In genomic region chr12:69648476-69648875, GRCh38 we compare ENCODE assay signal across 17 cellular contexts. TPM values are rescaled to one million over a fixed set of nuclear protein-coding genes. Genes with fewer than 3 reads are reported as not detected.
DNase-seq lines count a peak whose midpoint lies in the region; ATAC-seq, FAIRE-seq and TF ChIP-seq lines count a peak whose summit lies in the region.
"Had no signal": no experiment of that assay in that cellular context is flagged by ENCODE, and none has a peak within 500 bp of the region (broad histone marks: within the 10 kb centered on the region; RNA-seq: fewer than 3 reads in every experiment).

No MANE protein-coding gene starts in this region.

- POLR2A ChIA-PET in K562 (lab: Yijun Ruan, JAX) = interaction anchor here (1.2 kb wide), 2 partner anchors 9 to 11 kb away, joined by 5 to 6 read pairs; no protein-coding TSS in a partner anchor

- FAIRE-seq in HTR-8/SVneo (lab: Jason Lieb, UNC) (peak; percentile 44), K562 (lab: Jason Lieb, UNC) (no peak)

- H3K9me1 ChIP-seq in K562 (ENCODE audit: control insufficient read depth, insufficient read depth, low read length) = no peaks in the 10 kb centered on the region

- CTCF ChIA-PET in K562 (lab: Yijun Ruan, JAX; ENCODE audit: low intra/inter-chr PET ratio) = interaction anchor here (1.0 kb wide), 1 partner anchor 9 kb away, joined by 3 read pairs; no protein-coding TSS in a partner anchor

- BruUV-seq in K562 (replicated peaks; lab: Mats Ljungman, UMichigan) = no TSS peak

- TF ChIP-seq RAD21 in K562 (CRISPR knock-in tag; conservative IDR thresholded peaks at IDR 0.05 in 1 of 2, IDR thresholded peaks at IDR 0.05 in 1 of 2) = no peak

- ATAC-seq in K562 = no peak
- ATAC-seq in GM18873 (IDR thresholded peaks at IDR 0.05; ENCODE audit: low FRiP score, unreplicated experiment) = no peak
- ATAC-seq in HG03520 (IDR thresholded peaks at IDR 0.05; ENCODE audit: unreplicated experiment) = no peak

- H3K79me2 ChIP-seq in K562 (ENCODE audit: control insufficient read depth, insufficient read depth, low read length) = no peaks in the 10 kb centered on the region

- intact Hi-C loops in K562 (cut with micrococcal nuclease) (no loop called here), transverse colon (cut with DNase I; ENCODE audit: low total_unique reads) (no loop called here)

- H3K4me2 ChIP-seq in K562 (ENCODE audit: insufficient read depth, low read length) = no peak overlapping the region
- H3K4me2 ChIP-seq: BLaER1 had no signal

- no peak for TF ChIP-seq EP300 in K562 (IDR thresholded peaks at IDR 0.05; ENCODE audit: low read length)
- no peak for TF ChIP-seq EP300 in transverse colon (IDR thresholded peaks at IDR 0.05; ENCODE audit: low read depth)

- H3K9me3 ChIP-seq in K562 (replicated peaks; ENCODE audit: control insufficient read depth, insufficient read depth, low read depth, low read length) = no peaks in the 10 kb centered on the region
- no peaks in the 10 kb centered on the region for H3K9me3 ChIP-seq in transverse colon
- H3K9me3 ChIP-seq: BLaER1 had no signal

- no peaks in the 10 kb centered on the region for H4K20me1 ChIP-seq in K562 (replicated peaks; ENCODE audit: control insufficient read depth, insufficient read depth, low read length)
- H4K20me1 ChIP-seq: BLaER1 had no signal

- TF ChIP-seq POLR2A in K562 (conservative IDR thresholded peaks at IDR 0.05) (no peak), transverse colon (IDR thresholded peaks at IDR 0.05) (no peak)

- no peak overlapping the region for H2AFZ ChIP-seq in K562 (ENCODE audit: low read depth, low read length)

- DNase-seq in AG09319 (ENCODE audit: extremely low read depth, low read depth) = peak; percentile 59
- DNase-seq in HTR-8/SVneo (ENCODE audit: insufficient read length, low spot score) = peak; percentile 51
- DNase-seq in K562 (ENCODE audit: extremely low read depth in 1 of 4, low spot score in 3 of 4) = no peak
- DNase-seq in islet precursor cell = peak; percentile 69
- no peak for DNase-seq in transverse colon
- no peak for DNase-seq in nucleus accumbens (lab: John Stamatoyannopoulos, UW)
- DNase-seq: activated CD4-positive, alpha-beta T cell treated with anti-CD3 and anti-CD28 coated beads, Interleukin-2, amount 50 U/mL, for 48 hours; activated effector memory CD4-positive, alpha-beta T cell treated with Interleukin-2 at 50 U/mL for 16 hours; caudate nucleus; GDM1; OCI-M1; stimulated activated CD4-positive, alpha-beta T cell treated with anti-CD3 and anti-CD28 coated beads, Interleukin-2, amount 100 ng/mL, for 24 hours had no signal

- in situ Hi-C loops in K562 (cut with MboI) (no loop called here), transverse colon (cut with MboI; ENCODE audit: low pct_ligation_motif_present in 1 of 4, low pct_unique_long_range_greater_than_20kb in 1 of 4, low sequenced_read_pairs in 3 of 4) (no loop called here)

- 16% methylated on average over 3 of the region's 3 CpGs for WGBS in K562 (ENCODE audit: insufficient coverage, low coverage, missing lambda C conversion rate)
- WGBS in transverse colon (ENCODE audit: low coverage in 1 of 2), 2 donors = 79 to 87% methylated on average over 3 of the region's 3 CpGs

- H3K4me1 ChIP-seq in K562 (replicated peaks in 1 of 2; ENCODE audit: control insufficient read depth in 2 of 2, insufficient read depth in 2 of 2, low read length in 2 of 2) (peaks cover 0 to 14% of the 10 kb centered on the region in 2 experiments; a peak in 2 of 5 replicates), transverse colon (no peaks in the 10 kb centered on the region)

- H3K27me3 ChIP-seq in K562 (ENCODE audit: control insufficient read depth in 2 of 2, insufficient read depth in 2 of 2, low read length in 2 of 2) (no peaks in the 10 kb centered on the region), transverse colon (no peaks in the 10 kb centered on the region)
- H3K27me3 ChIP-seq: BLaER1 had no signal

- H3K4me3 ChIP-seq in K562 (no peak overlapping the region), transverse colon (no peak overlapping the region)
- H3K4me3 ChIP-seq: BLaER1 had no signal

- TF ChIP-seq CTCF in AG09319 (IDR thresholded peaks at IDR 0.05; ENCODE audit: low read depth, low read length) (no peak), K562 (IDR thresholded peaks at IDR 0.05 in 2 of 3, conservative IDR thresholded peaks at IDR 0.05 in 1 of 3; ENCODE audit: insufficient read depth in 2 of 3, low read depth in 1 of 3, low read length in 3 of 3) (no peak), transverse colon (IDR thresholded peaks at IDR 0.05) (no peak)

- H3K36me3 ChIP-seq in K562 (ENCODE audit: control insufficient read depth, insufficient read depth, low read length) (no peaks in the 10 kb centered on the region), transverse colon (no peaks in the 10 kb centered on the region)
- H3K36me3 ChIP-seq: BLaER1 had no signal

- H3K9ac ChIP-seq in K562 (ENCODE audit: insufficient read depth in 1 of 2, low read depth in 2 of 2, low read length in 2 of 2) = no peak overlapping the region
- H3K9ac ChIP-seq: BLaER1 had no signal

- H3K27ac ChIP-seq in K562 (ENCODE audit: extremely low read depth, low read depth, low read length) = no peak overlapping the region
- H3K27ac ChIP-seq in transverse colon = no peak overlapping the region
- H3K27ac ChIP-seq: BLaER1 had no signal

TF ChIP-seq in K562, 482 proteins besides CTCF, POLR2A, EP300 and RAD21:
- no peak for TF ChIP-seq MAFF (IDR thresholded peaks at IDR 0.05; ENCODE audit: low read length)
- peak; percentile 44 for TF ChIP-seq ATF3 (IDR thresholded peaks at IDR 0.05)
- TF ChIP-seq ATF3 (CRISPR knock-in tag; conservative IDR thresholded peaks at IDR 0.05) = no peak

RNA-seq across cellular contexts. Expression of gene LRRC10, which starts 37.8 kb away (rescaled TPM):
- not detected in 2 replicates for total RNA-seq in K562 (2011; cell fraction: chromatin; rRNA removed; ENCODE audit: low replicate concordance)
- not detected in 2 replicates for total RNA-seq in K562 (2011; cell fraction: nucleolus; rRNA removed)
- not detected in 2 replicates for total RNA-seq in K562 (2011; cell fraction: nucleoplasm; rRNA removed)
- not detected in 2 replicates for total RNA-seq in K562 (2014; rRNA removed)
- total RNA-seq in K562 (2014; rRNA removed; fragmentation: Illumina TruSeq; extraction: Trizol) = not detected in 2 replicates
- total RNA-seq in K562 (2015; rRNA removed; fragmentation: Illumina TruSeq; extraction: Trizol) = not detected in 2 replicates
- total RNA-seq in K562 (2021) = not detected in 2 replicates
- polyA plus RNA-seq in K562 (2011; rRNA removed) = not detected in 2 replicates
- not detected in 2 replicates for polyA plus RNA-seq in K562 (2011; cell fraction: cytosol; rRNA removed)
- polyA plus RNA-seq in K562 (2011; cell fraction: nucleus; rRNA removed) = not detected in 2 replicates
- polyA plus RNA-seq in K562 (2012) = not detected in 2 replicates
- not detected in 2 replicates for polyA plus RNA-seq in K562 (2014; fragmentation: Illumina TruSeq; extraction: Trizol)
- not detected for polyA plus RNA-seq in K562 (2014; fragmentation: Nextera tagmentation; extraction: Ambion mirVana)
- 0.09 TPM in 1 of 2 replicates, not detected in the other for polyA plus RNA-seq in K562 (2014; rRNA removed)
- polyA minus RNA-seq in K562 (2011; rRNA and poly(A)+ RNA removed) = not detected in 2 replicates
- polyA minus RNA-seq in K562 (2011; cell fraction: cytosol; rRNA and poly(A)+ RNA removed) = not detected in 2 replicates
- not detected in 2 replicates for polyA minus RNA-seq in K562 (2011; cell fraction: nucleus; rRNA and poly(A)+ RNA removed)
- total RNA-seq in transverse colon = not detected
- total RNA-seq: mononuclear cell, progenitor cell of endocrine pancreas had no signal

RNA-seq across cellular contexts. Expression of gene BEST3, which starts 50.6 kb away (rescaled TPM):
- total RNA-seq in K562 (2011; cell fraction: chromatin; rRNA removed; ENCODE audit: low replicate concordance) = 0.14 TPM in 1 of 2 replicates, not detected in the other
- total RNA-seq in K562 (2011; cell fraction: nucleolus; rRNA removed) = not detected in 2 replicates
- not detected in 2 replicates for total RNA-seq in K562 (2011; cell fraction: nucleoplasm; rRNA removed)
- total RNA-seq in K562 (2014; rRNA removed) (not detected in 2 replicates), K562 (2014; rRNA removed; fragmentation: Illumina TruSeq; extraction: Trizol) (not detected in 2 replicates), K562 (2015; rRNA removed; fragmentation: Illumina TruSeq; extraction: Trizol) (not detected in 2 replicates), K562 (2021) (not detected in 2 replicates), transverse colon (not detected)
- polyA plus RNA-seq in K562 (2011; rRNA removed) (0.15 TPM in 1 of 2 replicates, not detected in the other), K562 (2014; fragmentation: Illumina TruSeq; extraction: Trizol) (not detected in 2 replicates), K562 (2014; fragmentation: Nextera tagmentation; extraction: Ambion mirVana) (not detected), K562 (2014; rRNA removed) (0.08 TPM in 1 of 2 replicates, not detected in the other)
- polyA plus RNA-seq in K562 (2011; cell fraction: cytosol; rRNA removed) = 0.03 TPM in 2 replicates
- not detected in 2 replicates for polyA plus RNA-seq in K562 (2011; cell fraction: nucleus; rRNA removed)
- polyA plus RNA-seq in K562 (2012) = 0.03 and 0.12 TPM in 2 replicates
- polyA minus RNA-seq in K562 (2011; rRNA and poly(A)+ RNA removed) = 0.11 TPM in 1 of 2 replicates, not detected in the other
- not detected in 2 replicates for polyA minus RNA-seq in K562 (2011; cell fraction: cytosol; rRNA and poly(A)+ RNA removed)
- not detected in 2 replicates for polyA minus RNA-seq in K562 (2011; cell fraction: nucleus; rRNA and poly(A)+ RNA removed)
- total RNA-seq: progenitor cell of endocrine pancreas had no signal

Comparison
In these comparisons a context has a peak if more than half of its experiments do, and no peak if none do; other contexts are left out.
1. DNase-seq: peak in AG09319 (single experiment), HTR-8/SVneo (single experiment) and islet precursor cell (single experiment); none in K562 (0 of 4), transverse colon (single experiment) and nucleus accumbens (0 of 56).